Comparison of ENCODE assay signal across 19 cellular contexts in the genomic region with DNA sequence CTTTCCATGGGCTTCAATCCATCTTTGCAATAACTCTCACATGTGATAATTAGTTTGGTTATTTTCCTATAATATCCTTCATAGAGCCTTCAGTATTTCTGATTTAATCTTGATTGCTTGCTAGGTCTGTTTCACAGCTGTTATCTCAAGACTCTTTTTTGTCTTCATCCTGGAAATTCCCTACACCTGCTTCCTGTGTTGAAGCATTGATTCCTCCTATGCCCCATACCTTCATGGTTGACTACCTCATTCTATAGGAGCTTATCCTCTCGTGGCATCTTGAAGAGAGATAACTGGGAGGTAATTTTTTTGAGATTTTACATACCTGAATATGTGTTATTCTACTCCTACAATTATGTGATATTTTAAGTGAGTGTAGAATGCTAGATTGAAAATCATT. TPM values are rescaled to one million over a fixed set of nuclear protein-coding genes. Genes with fewer than 3 reads are reported as not detected.
A peak's percentile ranks its signal among the peaks of the same experiment; 100 is the strongest.
DNase-seq lines count a peak whose midpoint lies in the region; ATAC-seq, FAIRE-seq and TF ChIP-seq lines count a peak whose summit lies in the region.
"Had no signal": no experiment of that assay in that cellular context is flagged by ENCODE, and none has a peak within 500 bp of the region (broad histone marks: within the 10 kb centered on the region; RNA-seq: fewer than 3 reads in every experiment).

No MANE protein-coding gene starts in this region.

- H4K12ac ChIP-seq in trophoblast cell (ENCODE audit: low read depth, low read length): no peak overlapping the region

- ATAC-seq in GM18858 (IDR thresholded peaks at IDR 0.05; ENCODE audit: unreplicated experiment): peak; percentile 39
- peak; percentile 55 for ATAC-seq in HG02852 (IDR thresholded peaks at IDR 0.05; ENCODE audit: unreplicated experiment)
- no peak for ATAC-seq in left lung
- no peak for ATAC-seq in GM18511 (IDR thresholded peaks at IDR 0.05; ENCODE audit: unreplicated experiment)
- ATAC-seq: naive thymus-derived CD8-positive, alpha-beta T cell; psoas muscle had no signal

- no peaks in the 10 kb centered on the region for H3K27me3 ChIP-seq in astrocyte (ENCODE audit: insufficient read depth, low read length)
- no peaks in the 10 kb centered on the region for H3K27me3 ChIP-seq in trophoblast cell (ENCODE audit: insufficient read depth, low read length)
- H3K27me3 ChIP-seq in left lung: no peaks in the 10 kb centered on the region

- no peak overlapping the region for H2BK5ac ChIP-seq in trophoblast cell (ENCODE audit: low read depth, low read length, poor library complexity)

- no peak overlapping the region for H2BK12ac ChIP-seq in trophoblast cell (ENCODE audit: low read length)

- no CpG with 5 or more reads among the region's 1 CpG for WGBS in trophoblast cell (ENCODE audit: extremely low coverage, insufficient coverage, insufficient read length)

- peaks cover 56% of the 10 kb centered on the region for H3K79me2 ChIP-seq in astrocyte (ENCODE audit: insufficient read depth, low read length)
- no peaks in the 10 kb centered on the region for H3K79me2 ChIP-seq in trophoblast cell (ENCODE audit: control insufficient read depth, insufficient read depth, low read length, poor library complexity)

- no peak for FAIRE-seq in astrocyte (lab: Jason Lieb, UNC)
- FAIRE-seq: bronchial epithelial cell had no signal

- intact Hi-C loops in left lung (cut with DNase I): no loop called here

- peaks cover 17% of the 10 kb centered on the region for H3K4me1 Mint-ChIP-seq in astrocyte (ENCODE audit: low read depth, unreplicated experiment)

- H3K27me3 Mint-ChIP-seq in astrocyte (ENCODE audit: low read depth, unreplicated experiment): no peaks in the 10 kb centered on the region
- H3K27me3 Mint-ChIP-seq: naive thymus-derived CD8-positive, alpha-beta T cell had no signal

- H2AFZ ChIP-seq in astrocyte (ENCODE audit: low read depth, low read length) (no peak overlapping the region), trophoblast cell (ENCODE audit: insufficient read depth, low read length, poor library complexity) (no peak overlapping the region)

- no peak overlapping the region for H4K8ac ChIP-seq in trophoblast cell (ENCODE audit: low read depth, low read length)

- H3K4ac ChIP-seq in trophoblast cell (ENCODE audit: low read depth, low read length): no peak overlapping the region

- peak overlapping the region; percentile 56 for H3K4me2 ChIP-seq in astrocyte (ENCODE audit: low read length)
- no peak overlapping the region for H3K4me2 ChIP-seq in trophoblast cell (ENCODE audit: low read length)

- H3K9me3 ChIP-seq in astrocyte (ENCODE audit: insufficient read depth, low read depth, low read length): no peaks in the 10 kb centered on the region
- no peaks in the 10 kb centered on the region for H3K9me3 ChIP-seq in trophoblast cell (ENCODE audit: insufficient read depth, low read depth, low read length)
- peaks cover 0 to 11% of the 10 kb centered on the region in 2 donors for H3K9me3 ChIP-seq in left lung

- no peak overlapping the region for H4K91ac ChIP-seq in trophoblast cell (ENCODE audit: low read depth, low read length)

- H2AK5ac ChIP-seq in trophoblast cell (ENCODE audit: low read length): no peak overlapping the region

- H3K9ac ChIP-seq in astrocyte (ENCODE audit: low read length) (no peak overlapping the region), trophoblast cell (ENCODE audit: low read length) (no peak overlapping the region)

- H2BK120ac ChIP-seq in trophoblast cell (ENCODE audit: insufficient read depth, low read length, poor library complexity): no peak overlapping the region

- TF ChIP-seq CTCF in astrocyte (IDR thresholded peaks at IDR 0.05; ENCODE audit: insufficient read depth, low read depth, low read length) (no peak), left lung (IDR thresholded peaks at IDR 0.05) (no peak)

- H3K36me3 ChIP-seq in astrocyte (ENCODE audit: insufficient read depth, low read length) (no peaks in the 10 kb centered on the region), trophoblast cell (ENCODE audit: control insufficient read depth in 1 of 2, insufficient read depth in 2 of 2, low read length in 2 of 2) (no peaks in the 10 kb centered on the region), left lung (no peaks in the 10 kb centered on the region)

- no peak overlapping the region for H3K27ac Mint-ChIP-seq in astrocyte (ENCODE audit: unreplicated experiment)
- H3K27ac Mint-ChIP-seq: T-helper 2 cell treated with Interferon-gamma antibody and Interleukin-4, amounts not matched to agents 5 μg/mL and 100 μg/mL, for 36 hours had no signal

- no peak overlapping the region for H3K4me3 Mint-ChIP-seq in astrocyte (ENCODE audit: unreplicated experiment)
- H3K4me3 Mint-ChIP-seq: T-helper 2 cell treated with Interferon-gamma antibody and Interleukin-4, amounts not matched to agents 5 μg/mL and 100 μg/mL, for 36 hours had no signal

- H4K20me1 ChIP-seq in astrocyte (ENCODE audit: insufficient read depth, low read length): peaks cover 17% of the 10 kb centered on the region

- H3K4me1 ChIP-seq in astrocyte (ENCODE audit: insufficient read depth, low read length) (peaks cover 4% of the 10 kb centered on the region), trophoblast cell (ENCODE audit: control insufficient read depth in 1 of 2, insufficient read depth in 2 of 2, low read length in 2 of 2) (peaks cover 2 to 4% of the 10 kb centered on the region in 2 experiments), left lung (peaks cover 0 to 5% of the 10 kb centered on the region in 2 donors)

- H3K36me3 Mint-ChIP-seq in astrocyte (ENCODE audit: low read depth, unreplicated experiment): no peaks in the 10 kb centered on the region

- H3K4me3 ChIP-seq in astrocyte (ENCODE audit: insufficient read depth, low read depth, low read length) (no peak overlapping the region), trophoblast cell (ENCODE audit: low read depth, low read length) (no peak overlapping the region), left lung (no peak overlapping the region)
- H3K4me3 ChIP-seq: psoas muscle had no signal

- H3K27ac ChIP-seq in astrocyte (ENCODE audit: low read depth, low read length) (no peak overlapping the region), trophoblast cell (ENCODE audit: low read depth, low read length) (no peak overlapping the region), left lung (no peak overlapping the region)
- H3K27ac ChIP-seq: C4-2B, psoas muscle had no signal

- H3K9me3 Mint-ChIP-seq in astrocyte (ENCODE audit: unreplicated experiment): no peaks in the 10 kb centered on the region
- H3K9me3 Mint-ChIP-seq: HFFc6; T-helper 2 cell treated with Interferon-gamma antibody and Interleukin-4, amounts not matched to agents 5 μg/mL and 100 μg/mL, for 36 hours had no signal

- H3K23ac ChIP-seq in trophoblast cell (ENCODE audit: low read length): no peak overlapping the region

- no peak for DNase-seq in astrocyte (ENCODE audit: low read depth)
- peak; percentile 23 to 81 for DNase-seq in trophoblast cell
- DNase-seq in left lung: no peak
- DNase-seq in DMS79 (lab: John Stamatoyannopoulos, UW): no peak
- DNase-seq: activated CD4-positive, alpha-beta T cell treated with anti-CD3 and anti-CD28 coated beads for 48 hours; activated naive CD4-positive, alpha-beta T cell treated with Interleukin-2 at 50 U/mL for 16 hours; DMS79 treated with DMSO at 0.1 percent for 48 hours; effector CD4-positive, alpha-beta T cell; HFFc6; naive thymus-derived CD8-positive, alpha-beta T cell; NCI-H1436; psoas muscle; SHP77 treated with DMSO at 0.1 percent for 48 hours had no signal

- no peak overlapping the region for H3K18ac ChIP-seq in trophoblast cell (ENCODE audit: low read length)

- no peaks in the 10 kb centered on the region for H3K79me1 ChIP-seq in trophoblast cell (ENCODE audit: low read length)

- no peak overlapping the region for H3K14ac ChIP-seq in trophoblast cell (ENCODE audit: low read length)

RNA-seq across cellular contexts. Expression of gene PIK3CA, which starts 26.7 kb away (rescaled TPM):
- total RNA-seq in astrocyte (28.0 and 29.7 TPM in 2 replicates), left lung (10 to 100 TPM; 25.3 to 29.7 TPM)
- 9.0 and 9.2 TPM in 2 replicates for polyA plus RNA-seq in trophoblast cell (2013)

Comparison
In these comparisons a context has a peak if more than half of its experiments do, and no peak if none do; other contexts are left out.
1. ATAC-seq: peak in GM18858 (single experiment) and HG02852 (single experiment); none in left lung (single experiment) and GM18511 (single experiment).
2. DNase-seq: peak in trophoblast cell (2 of 2); none in astrocyte (single experiment), left lung (0 of 2) and DMS79 (single experiment).